In the genomic region with DNA sequence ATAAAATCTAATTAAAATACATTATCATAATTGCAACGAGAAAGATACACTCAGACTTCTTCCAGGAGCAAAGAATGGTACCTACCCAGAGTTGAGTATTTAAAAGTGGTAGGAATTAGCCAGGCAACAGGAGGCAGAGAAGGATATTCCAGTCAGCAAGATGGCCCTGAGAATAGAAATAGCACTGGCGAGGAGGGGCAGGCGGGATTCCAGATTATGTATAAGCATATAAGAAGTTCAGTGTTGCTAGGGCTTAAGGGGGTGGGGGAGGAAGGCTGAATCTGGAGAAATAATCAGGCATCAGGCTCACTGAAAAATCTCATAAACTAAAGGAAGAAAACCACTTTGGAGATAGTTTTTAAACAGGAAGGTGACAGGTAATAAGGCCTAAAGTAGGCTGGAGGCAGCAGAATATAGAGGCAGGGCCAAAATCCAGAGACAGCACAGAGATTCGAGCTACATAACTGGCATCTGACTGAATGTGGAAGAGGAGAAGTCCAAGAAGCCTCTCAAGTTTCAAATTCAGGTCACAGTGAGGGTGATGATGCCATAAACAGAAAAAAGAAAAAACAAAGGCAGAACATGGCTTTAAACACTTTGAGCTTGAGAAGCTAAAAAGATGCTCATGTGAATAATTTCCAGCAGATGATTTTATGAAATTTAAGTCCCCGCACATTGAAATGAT, we compare ENCODE assay signal across 16 cellular contexts.
"Had no signal": no experiment of that assay in that cellular context is flagged by ENCODE, and none has a peak within 500 bp of the region (broad histone marks: within the 10 kb centered on the region; RNA-seq: fewer than 3 reads in every experiment).

No MANE protein-coding gene starts in this region.

- H3K9me3 Mint-ChIP-seq: activated naive CD4-positive, alpha-beta T cell treated with anti-CD3 and anti-CD28 coated beads, Interleukin-2, amount 50 U/mL, for 72 hours; T-helper 2 cell treated with Interferon-gamma antibody and Interleukin-4, amounts not matched to agents 5 μg/mL and 100 μg/mL, for 36 hours had no signal

- H3K27me3 ChIP-seq: brain microvascular endothelial cell, dorsolateral prefrontal cortex had no signal

- H3K27ac ChIP-seq: brain microvascular endothelial cell, dorsolateral prefrontal cortex, thoracic aorta had no signal

- ATAC-seq: activated naive CD4-positive, alpha-beta T cell treated with anti-CD3 and anti-CD28 coated beads, Interleukin-2, amount 50 U/mL, for 72 hours; left ventricle myocardium superior; right cardiac atrium had no signal

- H3K9me3 ChIP-seq: thoracic aorta had no signal

- H3K4me3 ChIP-seq: dorsolateral prefrontal cortex, thoracic aorta had no signal

- H3K4me3 Mint-ChIP-seq: T-helper 2 cell treated with Interferon-gamma antibody and Interleukin-4, amounts not matched to agents 5 μg/mL and 100 μg/mL, for 36 hours had no signal

- H3K27ac Mint-ChIP-seq: T-helper 2 cell treated with Interferon-gamma antibody and Interleukin-4, amounts not matched to agents 5 μg/mL and 100 μg/mL, for 36 hours had no signal

- H3K36me3 ChIP-seq: brain microvascular endothelial cell, thoracic aorta had no signal

- DNase-seq: activated CD4-positive, alpha-beta T cell treated with anti-CD3 and anti-CD28 coated beads, Interleukin-2, amount 50 U/mL, for 4 hours; activated CD4-positive, CD25-positive, alpha-beta regulatory T cell treated with anti-CD3 and anti-CD28 coated beads, Interleukin-2, amount 50 U/mL, for 72 hours; activated effector memory CD4-positive, alpha-beta T cell treated with Interleukin-2 at 50 U/mL for 16 hours; activated T-cell treated with anti-CD3 and anti-CD28 coated beads, Interleukin-2, amount 50 U/mL, for 1 hour; brain microvascular endothelial cell; cerebellar nuclear complex; dorsolateral prefrontal cortex; kidney; left ventricle myocardium superior; posterior cingulate gyrus; right cardiac atrium; stimulated activated CD4-positive, alpha-beta T cell treated with anti-CD3 and anti-CD28 coated beads, Interleukin-12 subunit alpha, Interleukin-12 subunit beta, amount 100 ng/mL, for 4 hours; stimulated activated naive CD4-positive, alpha-beta T cell treated with Interleukin-2 at 50 U/mL for 16 hours had no signal
